In genomic region chr17:82235056-82235774, GRCh38 we compare ENCODE assay signal across 11 cellular contexts. TPM values are rescaled to one million over a fixed set of nuclear protein-coding genes. Genes with fewer than 3 reads are reported as not detected.
DNase-seq lines count a peak whose midpoint lies in the region; ATAC-seq and TF ChIP-seq lines count a peak whose summit lies in the region.
"Had no signal": no experiment of that assay in that cellular context is flagged by ENCODE, and none has a peak within 500 bp of the region (broad histone marks: within the 10 kb centered on the region; RNA-seq: fewer than 3 reads in every experiment).

No MANE protein-coding gene starts in this region.

- no peak for TF ChIP-seq POLR2A in esophagus muscularis mucosa (IDR thresholded peaks at IDR 0.05; ENCODE audit: low read depth)

- peaks cover 99% of the 10 kb centered on the region for H3K4me1 ChIP-seq in BLaER1
- H3K4me1 ChIP-seq in esophagus muscularis mucosa = peaks cover 70 to 96% (median 89%) of the 10 kb centered on the region in 4 donors
- peaks cover 82 to 87% (median 86%) of the 10 kb centered on the region in 3 donors for H3K4me1 ChIP-seq in skeletal muscle tissue (ENCODE audit: control insufficient read depth in 3 of 3, insufficient read depth in 3 of 3, low read length in 3 of 3)

- TF ChIP-seq EP300 in Ishikawa (IDR thresholded peaks at IDR 0.05; ENCODE audit: borderline replicate concordance) = no peak
- TF ChIP-seq EP300 in esophagus muscularis mucosa (IDR thresholded peaks at IDR 0.05) = no peak

- H3K9ac ChIP-seq in BLaER1 = peak overlapping the region; percentile 42
- H3K9ac ChIP-seq in skeletal muscle tissue (ENCODE audit: low read depth in 1 of 3, low read length in 3 of 3) = peak overlapping the region; percentile 53 to 81 (median 70)
- H3K9ac ChIP-seq: SK-N-SH had no signal

- H3K27ac Mint-ChIP-seq in chondrocyte (ENCODE audit: unreplicated experiment) = no peak overlapping the region
- H3K27ac Mint-ChIP-seq: activated naive CD4-positive, alpha-beta T cell treated with anti-CD3 and anti-CD28 coated beads for 36 hours had no signal

- H3K36me3 ChIP-seq in BLaER1 (peaks cover 28% of the 10 kb centered on the region), esophagus muscularis mucosa (peaks cover 6 to 33% (median 28%) of the 10 kb centered on the region in 4 donors), skeletal muscle tissue (ENCODE audit: control insufficient read depth in 3 of 3, insufficient read depth in 3 of 3, low read length in 3 of 3) (peaks cover 0 to 14% (median 10%) of the 10 kb centered on the region in 3 donors)

- H3K4me1 Mint-ChIP-seq in chondrocyte (ENCODE audit: low read depth) = peaks cover 53% of the 10 kb centered on the region

- H3K4me3 ChIP-seq in BLaER1 = peak overlapping the region; percentile 47; the same call in 1 of the 2 replicates
- no peak overlapping the region for H3K4me3 ChIP-seq in esophagus muscularis mucosa
- H3K4me3 ChIP-seq in skeletal muscle tissue (ENCODE audit: low read length in 3 of 3) = peak overlapping the region; percentile 23 to 54 (median 49)

- H3K4me3 Mint-ChIP-seq in chondrocyte (ENCODE audit: unreplicated experiment) = no peak overlapping the region
- H3K4me3 Mint-ChIP-seq: activated naive CD4-positive, alpha-beta T cell treated with anti-CD3 and anti-CD28 coated beads for 36 hours had no signal

- DNase-seq in esophagus muscularis mucosa (ENCODE audit: extremely low spot score) (no peak), chondrocyte (ENCODE audit: low spot score) (no peak)
- DNase-seq in effector CD4-positive, alpha-beta T cell = no peak
- DNase-seq in NK-92 treated with Interleukin-12 subunit alpha and Interleukin-12 subunit beta, amount 100 ng/mL, for 24 hours (lab: John Stamatoyannopoulos, UW) = no peak
- DNase-seq: activated naive CD4-positive, alpha-beta T cell treated with anti-CD3 and anti-CD28 coated beads for 36 hours; NCI-H187 treated with DMSO at 0.1 percent for 48 hours; SK-N-SH had no signal

- peak overlapping the region; percentile 75 for H3K27ac ChIP-seq in BLaER1
- H3K27ac ChIP-seq in esophagus muscularis mucosa (replicated peaks in 1 of 4) = peak overlapping the region; percentile 81 to 89 (median 85)
- H3K27ac ChIP-seq in skeletal muscle tissue (ENCODE audit: low read depth, low read length) = peak overlapping the region; percentile 36

- ATAC-seq in GM18517 (IDR thresholded peaks at IDR 0.05; ENCODE audit: unreplicated experiment) = no peak

- intact Hi-C loops in esophagus muscularis mucosa (cut with DNase I) = loop anchor here (5.0 kb wide), 1 partner anchor 57 kb away; no protein-coding TSS in a partner anchor

- no peaks in the 10 kb centered on the region for H3K9me3 Mint-ChIP-seq in chondrocyte (ENCODE audit: low read depth)
- H3K9me3 Mint-ChIP-seq: activated naive CD4-positive, alpha-beta T cell treated with anti-CD3 and anti-CD28 coated beads for 36 hours had no signal

- H3K27me3 ChIP-seq in BLaER1 = peaks cover 4% of the 10 kb centered on the region; the same call in 1 of the 2 replicates
- no peaks in the 10 kb centered on the region for H3K27me3 ChIP-seq in esophagus muscularis mucosa
- no peaks in the 10 kb centered on the region for H3K27me3 ChIP-seq in skeletal muscle tissue (ENCODE audit: control insufficient read depth in 3 of 3, insufficient read depth in 3 of 3, low read length in 3 of 3)

- WGBS in esophagus muscularis mucosa = 73% methylated on average over 19 of the region's 19 CpGs

- H3K9me3 ChIP-seq in BLaER1 = no peaks in the 10 kb centered on the region
- no peaks in the 10 kb centered on the region for H3K9me3 ChIP-seq in esophagus muscularis mucosa
- H3K9me3 ChIP-seq in skeletal muscle tissue (ENCODE audit: control insufficient read depth in 3 of 3, low read length in 3 of 3) = no peaks in the 10 kb centered on the region
- H3K9me3 ChIP-seq: SK-N-SH had no signal

- TF ChIP-seq CTCF in esophagus muscularis mucosa (IDR thresholded peaks at IDR 0.05) (no peak), chondrocyte (IDR thresholded peaks at IDR 0.05) (no peak)

- H4K20me1 ChIP-seq in BLaER1 = peaks cover 97% of the 10 kb centered on the region

- H3K27me3 Mint-ChIP-seq in chondrocyte (ENCODE audit: low read depth) = no peaks in the 10 kb centered on the region

- no peak for TF ChIP-seq RAD21 in Ishikawa (IDR thresholded peaks at IDR 0.05; ENCODE audit: low read depth)

- peaks cover 2% of the 10 kb centered on the region for H3K36me3 Mint-ChIP-seq in chondrocyte (ENCODE audit: low read depth)

- peak overlapping the region; percentile 99 for H3K4me2 ChIP-seq in BLaER1

TF ChIP-seq in Ishikawa, 13 proteins besides CTCF, POLR2A, EP300 and RAD21:
- TF ChIP-seq FOXM1 (IDR thresholded peaks at IDR 0.05; ENCODE audit: borderline replicate concordance, low read depth) (no peak), ZBTB7A (IDR thresholded peaks at IDR 0.05; ENCODE audit: low read depth) (0 out of 2 replicates have a peak, but pooled peaks have one; percentile 1), TAF1 (IDR thresholded peaks at IDR 0.05; ENCODE audit: low read depth) (no peak), TEAD4 (IDR thresholded peaks at IDR 0.05) (no peak), NFIC (IDR thresholded peaks at IDR 0.05) (0 out of 2 replicates have a peak, but pooled peaks have one; percentile 19), TCF12 (IDR thresholded peaks at IDR 0.05; ENCODE audit: low read depth) (no peak)
- TF ChIP-seq, protein P1, sequence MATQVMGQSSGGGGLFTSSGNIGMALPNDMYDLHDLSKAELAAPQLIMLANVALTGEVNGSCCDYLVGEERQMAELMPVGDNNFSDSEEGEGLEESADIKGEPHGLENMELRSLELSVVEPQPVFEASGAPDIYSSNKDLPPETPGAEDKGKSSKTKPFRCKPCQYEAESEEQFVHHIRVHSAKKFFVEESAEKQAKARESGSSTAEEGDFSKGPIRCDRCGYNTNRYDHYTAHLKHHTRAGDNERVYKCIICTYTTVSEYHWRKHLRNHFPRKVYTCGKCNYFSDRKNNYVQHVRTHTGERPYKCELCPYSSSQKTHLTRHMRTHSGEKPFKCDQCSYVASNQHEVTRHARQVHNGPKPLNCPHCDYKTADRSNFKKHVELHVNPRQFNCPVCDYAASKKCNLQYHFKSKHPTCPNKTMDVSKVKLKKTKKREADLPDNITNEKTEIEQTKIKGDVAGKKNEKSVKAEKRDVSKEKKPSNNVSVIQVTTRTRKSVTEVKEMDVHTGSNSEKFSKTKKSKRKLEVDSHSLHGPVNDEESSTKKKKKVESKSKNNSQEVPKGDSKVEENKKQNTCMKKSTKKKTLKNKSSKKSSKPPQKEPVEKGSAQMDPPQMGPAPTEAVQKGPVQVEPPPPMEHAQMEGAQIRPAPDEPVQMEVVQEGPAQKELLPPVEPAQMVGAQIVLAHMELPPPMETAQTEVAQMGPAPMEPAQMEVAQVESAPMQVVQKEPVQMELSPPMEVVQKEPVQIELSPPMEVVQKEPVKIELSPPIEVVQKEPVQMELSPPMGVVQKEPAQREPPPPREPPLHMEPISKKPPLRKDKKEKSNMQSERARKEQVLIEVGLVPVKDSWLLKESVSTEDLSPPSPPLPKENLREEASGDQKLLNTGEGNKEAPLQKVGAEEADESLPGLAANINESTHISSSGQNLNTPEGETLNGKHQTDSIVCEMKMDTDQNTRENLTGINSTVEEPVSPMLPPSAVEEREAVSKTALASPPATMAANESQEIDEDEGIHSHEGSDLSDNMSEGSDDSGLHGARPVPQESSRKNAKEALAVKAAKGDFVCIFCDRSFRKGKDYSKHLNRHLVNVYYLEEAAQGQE (IDR thresholded peaks at IDR 0.05; ENCODE audit: low read depth) = no peak
TF ChIP-seq in Ishikawa: peak in this region for 2.

RNA-seq across cellular contexts. Expression of gene SLC16A3, which starts 6.4 kb away (rescaled TPM):
- total RNA-seq in esophagus muscularis mucosa (10 to 100 TPM; 17.0 to 28.8 (median 23.4) TPM), skeletal muscle tissue (13.0 TPM), chondrocyte (53.3 to 206 TPM (median 189 TPM) in 3 replicates)

RNA-seq across cellular contexts. Expression of gene CCDC57, which starts 22.6 kb away (rescaled TPM):
- 10 to 100 TPM in 3 of 4 donors, 1 to 10 TPM in 1; 8.4 to 21.6 (median 16.4) TPM for total RNA-seq in esophagus muscularis mucosa
- total RNA-seq in skeletal muscle tissue = 11.5 TPM
- total RNA-seq in chondrocyte = 23.5 to 39.8 TPM (median 24.1 TPM) in 3 replicates

RNA-seq across cellular contexts. Expression of gene CSNK1D, which starts 38.3 kb away (rescaled TPM):
- total RNA-seq in esophagus muscularis mucosa (10 to 100 TPM; 47.2 to 65.5 (median 61.0) TPM), skeletal muscle tissue (21.4 TPM), chondrocyte (93.0 to 94.5 TPM (median 93.9 TPM) in 3 replicates)

Comparison
In these comparisons a context has a peak if more than half of its experiments do, and no peak if none do; other contexts are left out.
1. H3K4me3 ChIP-seq: peak in BLaER1 (single experiment) and skeletal muscle tissue (3 of 3); none in esophagus muscularis mucosa (0 of 4).
2. Peak in every context shown above with its lines, with median percentiles within 50 percentile points of each other: H3K27ac ChIP-seq.